ENCODE assay signal across 1 cellular context in genomic region chr17:28407130-28407973, GRCh38.
TF ChIP-seq lines count a peak whose summit lies in the region.

No MANE protein-coding gene starts in this region.

TF ChIP-seq in WTC11, 78 proteins besides CTCF, POLR2A, EP300 and RAD21 (continued from another document):
- TF ChIP-seq AR (CRISPR knock-in tag; IDR thresholded peaks at IDR 0.05) (no peak), PREB (CRISPR knock-in tag; IDR thresholded peaks at IDR 0.05; ENCODE audit: borderline replicate concordance) (no peak), JUN (CRISPR knock-in tag; IDR thresholded peaks at IDR 0.05) (no peak), NR1H2 (CRISPR knock-in tag; IDR thresholded peaks at IDR 0.05) (no peak), ZMAT4 (CRISPR knock-in tag; IDR thresholded peaks at IDR 0.05) (no peak)
